In the genomic region with DNA sequence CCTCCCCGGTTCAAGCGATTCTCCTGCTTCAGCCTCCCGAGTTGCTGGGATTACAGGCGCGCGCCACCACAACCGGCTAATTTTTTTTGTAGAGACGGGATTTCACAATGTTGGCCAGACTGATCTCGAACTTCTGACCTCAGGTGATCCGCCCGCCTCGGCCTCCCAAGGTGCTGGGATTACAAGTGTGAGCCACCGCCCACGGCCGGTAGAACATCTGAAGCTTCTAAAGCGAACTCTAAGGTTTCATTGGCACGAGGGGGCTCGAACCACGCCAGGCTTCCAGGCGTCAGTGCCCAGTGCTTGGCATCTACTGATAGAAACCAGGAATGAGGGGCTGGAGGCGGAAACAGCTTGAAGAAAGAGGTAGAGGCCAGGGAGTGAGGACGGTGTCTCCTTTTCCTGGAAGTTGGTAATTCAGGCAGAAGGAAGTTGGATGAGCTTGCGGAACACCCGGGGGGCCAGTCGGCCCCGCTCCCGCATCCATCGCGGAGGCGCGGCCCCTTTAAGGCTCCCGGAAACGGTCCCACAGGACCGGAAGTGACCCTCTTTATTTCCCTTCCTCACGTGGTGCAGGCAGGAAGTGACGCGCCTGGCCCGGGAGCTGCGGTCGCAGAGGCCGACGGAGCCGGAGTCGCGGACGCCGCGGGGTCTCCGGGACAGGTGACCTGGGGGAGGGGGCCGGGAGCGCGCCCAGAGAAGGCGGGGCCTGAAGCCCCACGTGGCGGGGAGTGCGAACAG, we compare ENCODE assay signal across 1 cellular context.
TF ChIP-seq lines count a peak whose summit lies in the region.

Gene CCDC9, plus strand, starts transcription at position 579 of the 741 bp plus-strand sequence. CDS start 1,876 bp downstream, outside the sequence.

TF ChIP-seq in HepG2, 621 proteins besides CTCF, POLR2A, EP300 and RAD21 (continued from another document and continues in another):
- TF ChIP-seq PAXIP1 (CRISPR knock-in tag; conservative IDR thresholded peaks at IDR 0.05) (peak; percentile 60), MYC (CRISPR knock-in tag; IDR thresholded peaks at IDR 0.05; ENCODE audit: borderline replicate concordance) (peak; percentile 71; the same call in 1 of the 2 replicates), POGK (CRISPR knock-in tag; conservative IDR thresholded peaks at IDR 0.05) (peak; percentile 69), ZFP62 (CRISPR knock-in tag; IDR thresholded peaks at IDR 0.05) (peak; percentile 43; the same call in 1 of the 2 replicates), FOXP1 (IDR thresholded peaks at IDR 0.05) (no peak), FOXP1 (CRISPR knock-in tag; IDR thresholded peaks at IDR 0.05) (no peak), PHF8 (CRISPR knock-in tag; IDR thresholded peaks at IDR 0.05) (peak; percentile 71), TARDBP (CRISPR knock-in tag; IDR thresholded peaks at IDR 0.05) (peak; percentile 61; the same call in 1 of the 2 replicates), ZFP37 (CRISPR knock-in tag; IDR thresholded peaks at IDR 0.05; ENCODE audit: borderline replicate concordance) (no peak), ZBTB7A (CRISPR knock-in tag; IDR thresholded peaks at IDR 0.05) (peak; percentile 41; the same call in 1 of the 2 replicates), CREB1 (IDR thresholded peaks at IDR 0.05) (peak; percentile 93), CREB1 (CRISPR knock-in tag; IDR thresholded peaks at IDR 0.05) (peak; percentile 96), HDAC2 (CRISPR knock-in tag; IDR thresholded peaks at IDR 0.05) (peak; percentile 50; the same call in 1 of the 2 replicates), SALL1 (CRISPR knock-in tag; IDR thresholded peaks at IDR 0.05) (peak; percentile 62), TGIF2 (CRISPR knock-in tag; IDR thresholded peaks at IDR 0.05) (no peak), CENPT (CRISPR knock-in tag; IDR thresholded peaks at IDR 0.05; ENCODE audit: low read depth) (0 out of 2 replicates have a peak, but pooled peaks have one; percentile 29), ZNF121 (CRISPR knock-in tag; IDR thresholded peaks at IDR 0.05) (peak; percentile 25; the same call in 1 of the 2 replicates), ZNF34 (CRISPR knock-in tag; IDR thresholded peaks at IDR 0.05; ENCODE audit: borderline replicate concordance) (no peak), MXI1 (IDR thresholded peaks at IDR 0.05; ENCODE audit: borderline replicate concordance, low read depth, low read length) (peak; percentile 68; the same call in 1 of the 3 replicates), ZNF574 (CRISPR knock-in tag; IDR thresholded peaks at IDR 0.05) (peak; percentile 90), ZNF331 (CRISPR knock-in tag; IDR thresholded peaks at IDR 0.05) (peak; percentile 15; the same call in 1 of the 2 replicates), ZFAT (CRISPR knock-in tag; conservative IDR thresholded peaks at IDR 0.05) (no peak), FUBP1 (CRISPR knock-in tag; IDR thresholded peaks at IDR 0.05; ENCODE audit: borderline replicate concordance) (no peak), DMAP1 (CRISPR knock-in tag; IDR thresholded peaks at IDR 0.05) (peak; percentile 70)
- TF ChIP-seq, protein P1, sequence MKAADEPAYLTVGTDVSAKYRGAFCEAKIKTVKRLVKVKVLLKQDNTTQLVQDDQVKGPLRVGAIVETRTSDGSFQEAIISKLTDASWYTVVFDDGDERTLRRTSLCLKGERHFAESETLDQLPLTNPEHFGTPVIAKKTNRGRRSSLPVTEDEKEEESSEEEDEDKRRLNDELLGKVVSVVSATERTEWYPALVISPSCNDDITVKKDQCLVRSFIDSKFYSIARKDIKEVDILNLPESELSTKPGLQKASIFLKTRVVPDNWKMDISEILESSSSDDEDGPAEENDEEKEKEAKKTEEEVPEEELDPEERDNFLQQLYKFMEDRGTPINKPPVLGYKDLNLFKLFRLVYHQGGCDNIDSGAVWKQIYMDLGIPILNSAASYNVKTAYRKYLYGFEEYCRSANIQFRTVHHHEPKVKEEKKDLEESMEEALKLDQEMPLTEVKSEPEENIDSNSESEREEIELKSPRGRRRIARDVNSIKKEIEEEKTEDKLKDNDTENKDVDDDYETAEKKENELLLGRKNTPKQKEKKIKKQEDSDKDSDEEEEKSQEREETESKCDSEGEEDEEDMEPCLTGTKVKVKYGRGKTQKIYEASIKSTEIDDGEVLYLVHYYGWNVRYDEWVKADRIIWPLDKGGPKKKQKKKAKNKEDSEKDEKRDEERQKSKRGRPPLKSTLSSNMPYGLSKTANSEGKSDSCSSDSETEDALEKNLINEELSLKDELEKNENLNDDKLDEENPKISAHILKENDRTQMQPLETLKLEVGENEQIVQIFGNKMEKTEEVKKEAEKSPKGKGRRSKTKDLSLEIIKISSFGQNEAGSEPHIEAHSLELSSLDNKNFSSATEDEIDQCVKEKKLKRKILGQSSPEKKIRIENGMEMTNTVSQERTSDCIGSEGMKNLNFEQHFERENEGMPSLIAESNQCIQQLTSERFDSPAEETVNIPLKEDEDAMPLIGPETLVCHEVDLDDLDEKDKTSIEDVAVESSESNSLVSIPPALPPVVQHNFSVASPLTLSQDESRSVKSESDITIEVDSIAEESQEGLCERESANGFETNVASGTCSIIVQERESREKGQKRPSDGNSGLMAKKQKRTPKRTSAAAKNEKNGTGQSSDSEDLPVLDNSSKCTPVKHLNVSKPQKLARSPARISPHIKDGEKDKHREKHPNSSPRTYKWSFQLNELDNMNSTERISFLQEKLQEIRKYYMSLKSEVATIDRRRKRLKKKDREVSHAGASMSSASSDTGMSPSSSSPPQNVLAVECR (CRISPR knock-in tag; IDR thresholded peaks at IDR 0.05; ENCODE audit: borderline replicate concordance) = peak; percentile 87
- TF ChIP-seq, protein P2, sequence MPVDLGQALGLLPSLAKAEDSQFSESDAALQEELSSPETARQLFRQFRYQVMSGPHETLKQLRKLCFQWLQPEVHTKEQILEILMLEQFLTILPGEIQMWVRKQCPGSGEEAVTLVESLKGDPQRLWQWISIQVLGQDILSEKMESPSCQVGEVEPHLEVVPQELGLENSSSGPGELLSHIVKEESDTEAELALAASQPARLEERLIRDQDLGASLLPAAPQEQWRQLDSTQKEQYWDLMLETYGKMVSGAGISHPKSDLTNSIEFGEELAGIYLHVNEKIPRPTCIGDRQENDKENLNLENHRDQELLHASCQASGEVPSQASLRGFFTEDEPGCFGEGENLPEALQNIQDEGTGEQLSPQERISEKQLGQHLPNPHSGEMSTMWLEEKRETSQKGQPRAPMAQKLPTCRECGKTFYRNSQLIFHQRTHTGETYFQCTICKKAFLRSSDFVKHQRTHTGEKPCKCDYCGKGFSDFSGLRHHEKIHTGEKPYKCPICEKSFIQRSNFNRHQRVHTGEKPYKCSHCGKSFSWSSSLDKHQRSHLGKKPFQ (CRISPR knock-in tag; IDR thresholded peaks at IDR 0.05; ENCODE audit: insufficient replicate concordance) = peak; percentile 0
- TF ChIP-seq, protein P3, sequence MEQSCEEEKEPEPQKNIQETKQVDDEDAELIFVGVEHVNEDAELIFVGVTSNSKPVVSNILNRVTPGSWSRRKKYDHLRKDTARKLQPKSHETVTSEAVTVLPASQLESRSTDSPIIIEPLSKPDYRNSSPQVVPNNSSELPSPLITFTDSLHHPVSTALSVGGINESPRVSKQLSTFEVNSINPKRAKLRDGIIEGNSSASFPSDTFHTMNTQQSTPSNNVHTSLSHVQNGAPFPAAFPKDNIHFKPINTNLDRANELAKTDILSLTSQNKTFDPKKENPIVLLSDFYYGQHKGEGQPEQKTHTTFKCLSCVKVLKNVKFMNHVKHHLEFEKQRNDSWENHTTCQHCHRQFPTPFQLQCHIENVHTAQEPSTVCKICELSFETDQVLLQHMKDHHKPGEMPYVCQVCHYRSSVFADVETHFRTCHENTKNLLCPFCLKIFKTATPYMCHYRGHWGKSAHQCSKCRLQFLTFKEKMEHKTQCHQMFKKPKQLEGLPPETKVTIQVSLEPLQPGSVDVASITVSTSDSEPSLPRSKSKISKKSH (CRISPR knock-in tag; IDR thresholded peaks at IDR 0.05; ENCODE audit: borderline replicate concordance) = peak; percentile 42; the same call in 1 of the 2 replicates
- TF ChIP-seq, protein P4, sequence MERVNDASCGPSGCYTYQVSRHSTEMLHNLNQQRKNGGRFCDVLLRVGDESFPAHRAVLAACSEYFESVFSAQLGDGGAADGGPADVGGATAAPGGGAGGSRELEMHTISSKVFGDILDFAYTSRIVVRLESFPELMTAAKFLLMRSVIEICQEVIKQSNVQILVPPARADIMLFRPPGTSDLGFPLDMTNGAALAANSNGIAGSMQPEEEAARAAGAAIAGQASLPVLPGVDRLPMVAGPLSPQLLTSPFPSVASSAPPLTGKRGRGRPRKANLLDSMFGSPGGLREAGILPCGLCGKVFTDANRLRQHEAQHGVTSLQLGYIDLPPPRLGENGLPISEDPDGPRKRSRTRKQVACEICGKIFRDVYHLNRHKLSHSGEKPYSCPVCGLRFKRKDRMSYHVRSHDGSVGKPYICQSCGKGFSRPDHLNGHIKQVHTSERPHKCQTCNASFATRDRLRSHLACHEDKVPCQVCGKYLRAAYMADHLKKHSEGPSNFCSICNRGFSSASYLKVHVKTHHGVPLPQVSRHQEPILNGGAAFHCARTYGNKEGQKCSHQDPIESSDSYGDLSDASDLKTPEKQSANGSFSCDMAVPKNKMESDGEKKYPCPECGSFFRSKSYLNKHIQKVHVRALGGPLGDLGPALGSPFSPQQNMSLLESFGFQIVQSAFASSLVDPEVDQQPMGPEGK (CRISPR knock-in tag; IDR thresholded peaks at IDR 0.05) = peak; percentile 33; the same call in 1 of the 2 replicates
- TF ChIP-seq, protein P5, sequence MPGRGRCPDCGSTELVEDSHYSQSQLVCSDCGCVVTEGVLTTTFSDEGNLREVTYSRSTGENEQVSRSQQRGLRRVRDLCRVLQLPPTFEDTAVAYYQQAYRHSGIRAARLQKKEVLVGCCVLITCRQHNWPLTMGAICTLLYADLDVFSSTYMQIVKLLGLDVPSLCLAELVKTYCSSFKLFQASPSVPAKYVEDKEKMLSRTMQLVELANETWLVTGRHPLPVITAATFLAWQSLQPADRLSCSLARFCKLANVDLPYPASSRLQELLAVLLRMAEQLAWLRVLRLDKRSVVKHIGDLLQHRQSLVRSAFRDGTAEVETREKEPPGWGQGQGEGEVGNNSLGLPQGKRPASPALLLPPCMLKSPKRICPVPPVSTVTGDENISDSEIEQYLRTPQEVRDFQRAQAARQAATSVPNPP (CRISPR knock-in tag; IDR thresholded peaks at IDR 0.05) = no peak
